In the genomic region with DNA sequence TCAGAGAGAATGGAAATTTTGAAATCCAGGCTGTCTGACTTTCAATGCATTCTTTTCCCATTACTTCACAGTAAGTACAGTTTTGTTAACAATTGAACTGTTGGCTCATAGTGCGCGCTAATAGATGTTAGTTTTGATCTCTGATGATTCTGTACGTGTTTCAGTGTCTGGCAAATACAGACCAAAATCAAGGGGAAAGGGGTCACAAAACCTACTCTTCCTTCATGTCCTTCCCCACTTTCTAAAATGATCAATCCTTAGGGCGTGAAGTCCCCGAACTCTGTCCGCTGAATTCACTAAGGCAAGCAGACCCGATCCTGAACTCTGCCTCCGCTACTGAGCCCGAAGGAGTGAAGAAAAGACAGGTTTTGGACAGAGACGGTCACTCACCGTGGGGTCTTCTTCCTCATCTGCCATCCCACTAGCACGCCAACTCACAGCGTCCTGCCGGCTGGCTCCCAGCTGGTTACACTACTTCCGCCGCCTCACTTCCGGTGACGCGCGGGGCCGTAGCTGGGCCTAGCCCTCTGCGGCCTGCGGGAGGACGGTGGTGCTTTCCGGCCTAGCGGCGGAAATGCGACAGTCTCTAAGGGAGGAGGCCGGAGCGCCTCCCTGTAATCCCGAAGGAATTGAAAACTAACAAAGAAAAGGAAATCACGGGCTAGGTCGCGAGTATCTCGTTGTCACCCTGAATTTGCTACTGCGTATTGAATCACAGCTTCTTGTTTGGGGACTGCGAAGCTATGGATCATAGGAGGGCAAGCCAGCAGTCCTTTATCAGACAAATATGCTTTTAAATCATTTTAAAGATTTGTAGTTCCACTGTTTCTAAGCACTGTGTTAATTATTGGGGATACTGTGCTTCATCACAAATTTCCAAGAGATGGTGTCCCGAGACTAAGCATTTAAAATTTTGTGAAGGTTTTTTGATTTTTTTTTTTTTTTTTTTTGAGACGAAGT, we compare ENCODE assay signal across 1 cellular context.
A peak's percentile ranks its signal among the peaks of the same experiment; 100 is the strongest.
TF ChIP-seq lines count a peak whose summit lies in the region.

TSS of gene TAF13 (minus strand) at position 473 of the 960 bp plus-strand sequence. CDS start at position 417, 56 bp downstream.

TF ChIP-seq in K562, 482 proteins besides CTCF, POLR2A, EP300 and RAD21 (continued from another document and continues in another):
- 0 out of 4 replicates have a peak, but pooled peaks of 1 of the 2 experiments have one; percentile 41 for TF ChIP-seq TBL1XR1 (IDR thresholded peaks at IDR 0.05; ENCODE audit: low read length in 2 of 2)
- TF ChIP-seq, protein P1, sequence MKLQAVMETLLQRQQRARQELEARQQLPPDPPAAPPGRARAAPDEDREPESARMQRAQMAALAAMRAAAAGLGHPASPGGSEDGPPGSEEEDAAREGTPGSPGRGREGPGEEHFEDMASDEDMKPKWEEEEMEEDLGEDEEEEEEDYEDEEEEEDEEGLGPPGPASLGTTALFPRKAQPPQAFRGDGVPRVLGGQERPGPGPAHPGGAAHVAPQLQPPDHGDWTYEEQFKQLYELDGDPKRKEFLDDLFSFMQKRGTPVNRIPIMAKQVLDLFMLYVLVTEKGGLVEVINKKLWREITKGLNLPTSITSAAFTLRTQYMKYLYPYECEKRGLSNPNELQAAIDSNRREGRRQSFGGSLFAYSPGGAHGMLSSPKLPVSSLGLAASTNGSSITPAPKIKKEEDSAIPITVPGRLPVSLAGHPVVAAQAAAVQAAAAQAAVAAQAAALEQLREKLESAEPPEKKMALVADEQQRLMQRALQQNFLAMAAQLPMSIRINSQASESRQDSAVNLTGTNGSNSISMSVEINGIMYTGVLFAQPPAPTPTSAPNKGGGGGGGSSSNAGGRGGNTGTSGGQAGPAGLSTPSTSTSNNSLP (IDR thresholded peaks at IDR 0.05; ENCODE audit: borderline replicate concordance, low read depth, low read length) = no peak
- peak; percentile 68 for TF ChIP-seq FOXM1 (IDR thresholded peaks at IDR 0.05; ENCODE audit: low read depth)
- no peak for TF ChIP-seq FOXM1 (CRISPR knock-in tag; IDR thresholded peaks at IDR 0.05; ENCODE audit: low read depth)
- TF ChIP-seq ZNF24 (IDR thresholded peaks at IDR 0.05) = no peak
- TF ChIP-seq, protein P2, sequence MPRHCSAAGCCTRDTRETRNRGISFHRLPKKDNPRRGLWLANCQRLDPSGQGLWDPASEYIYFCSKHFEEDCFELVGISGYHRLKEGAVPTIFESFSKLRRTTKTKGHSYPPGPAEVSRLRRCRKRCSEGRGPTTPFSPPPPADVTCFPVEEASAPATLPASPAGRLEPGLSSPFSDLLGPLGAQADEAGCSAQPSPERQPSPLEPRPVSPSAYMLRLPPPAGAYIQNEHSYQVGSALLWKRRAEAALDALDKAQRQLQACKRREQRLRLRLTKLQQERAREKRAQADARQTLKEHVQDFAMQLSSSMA (CRISPR knock-in tag; IDR thresholded peaks at IDR 0.05) = no peak
- peak; percentile 74 to 79 for TF ChIP-seq NRF1 (conservative IDR thresholded peaks at IDR 0.05 in 1 of 2, IDR thresholded peaks at IDR 0.05 in 1 of 2)
- TF ChIP-seq ZNF584 (CRISPR knock-in tag; IDR thresholded peaks at IDR 0.05; ENCODE audit: low read depth) = no peak
- TF ChIP-seq FUS (optimal IDR thresholded peaks at IDR 0.05; ENCODE audit: low read depth, low read length) = no peak
- TF ChIP-seq, protein P3, sequence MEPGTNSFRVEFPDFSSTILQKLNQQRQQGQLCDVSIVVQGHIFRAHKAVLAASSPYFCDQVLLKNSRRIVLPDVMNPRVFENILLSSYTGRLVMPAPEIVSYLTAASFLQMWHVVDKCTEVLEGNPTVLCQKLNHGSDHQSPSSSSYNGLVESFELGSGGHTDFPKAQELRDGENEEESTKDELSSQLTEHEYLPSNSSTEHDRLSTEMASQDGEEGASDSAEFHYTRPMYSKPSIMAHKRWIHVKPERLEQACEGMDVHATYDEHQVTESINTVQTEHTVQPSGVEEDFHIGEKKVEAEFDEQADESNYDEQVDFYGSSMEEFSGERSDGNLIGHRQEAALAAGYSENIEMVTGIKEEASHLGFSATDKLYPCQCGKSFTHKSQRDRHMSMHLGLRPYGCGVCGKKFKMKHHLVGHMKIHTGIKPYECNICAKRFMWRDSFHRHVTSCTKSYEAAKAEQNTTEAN (CRISPR knock-in tag; IDR thresholded peaks at IDR 0.05) = no peak
- no peak for TF ChIP-seq ZNF224 (CRISPR knock-in tag; IDR thresholded peaks at IDR 0.05)
- no peak for TF ChIP-seq ZBTB1 (CRISPR knock-in tag; IDR thresholded peaks at IDR 0.05; ENCODE audit: borderline replicate concordance, low read depth)
- TF ChIP-seq SUPT5H (IDR thresholded peaks at IDR 0.05) = peak; percentile 98
- TF ChIP-seq, protein P4, sequence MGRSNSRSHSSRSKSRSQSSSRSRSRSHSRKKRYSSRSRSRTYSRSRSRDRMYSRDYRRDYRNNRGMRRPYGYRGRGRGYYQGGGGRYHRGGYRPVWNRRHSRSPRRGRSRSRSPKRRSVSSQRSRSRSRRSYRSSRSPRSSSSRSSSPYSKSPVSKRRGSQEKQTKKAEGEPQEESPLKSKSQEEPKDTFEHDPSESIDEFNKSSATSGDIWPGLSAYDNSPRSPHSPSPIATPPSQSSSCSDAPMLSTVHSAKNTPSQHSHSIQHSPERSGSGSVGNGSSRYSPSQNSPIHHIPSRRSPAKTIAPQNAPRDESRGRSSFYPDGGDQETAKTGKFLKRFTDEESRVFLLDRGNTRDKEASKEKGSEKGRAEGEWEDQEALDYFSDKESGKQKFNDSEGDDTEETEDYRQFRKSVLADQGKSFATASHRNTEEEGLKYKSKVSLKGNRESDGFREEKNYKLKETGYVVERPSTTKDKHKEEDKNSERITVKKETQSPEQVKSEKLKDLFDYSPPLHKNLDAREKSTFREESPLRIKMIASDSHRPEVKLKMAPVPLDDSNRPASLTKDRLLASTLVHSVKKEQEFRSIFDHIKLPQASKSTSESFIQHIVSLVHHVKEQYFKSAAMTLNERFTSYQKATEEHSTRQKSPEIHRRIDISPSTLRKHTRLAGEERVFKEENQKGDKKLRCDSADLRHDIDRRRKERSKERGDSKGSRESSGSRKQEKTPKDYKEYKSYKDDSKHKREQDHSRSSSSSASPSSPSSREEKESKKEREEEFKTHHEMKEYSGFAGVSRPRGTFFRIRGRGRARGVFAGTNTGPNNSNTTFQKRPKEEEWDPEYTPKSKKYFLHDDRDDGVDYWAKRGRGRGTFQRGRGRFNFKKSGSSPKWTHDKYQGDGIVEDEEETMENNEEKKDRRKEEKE (IDR thresholded peaks at IDR 0.05; ENCODE audit: borderline replicate concordance in 1 of 2, control insufficient read depth in 1 of 2, low read depth in 2 of 2, low read length in 1 of 2) = no peak; a peak in 1 of 4 replicates
- no peak for TF ChIP-seq ZNF408 (CRISPR knock-in tag; IDR thresholded peaks at IDR 0.05; ENCODE audit: low read depth)
- TF ChIP-seq FOSL1 (tag; conservative IDR thresholded peaks at IDR 0.05) = 0 out of 2 replicates have a peak, but pooled peaks have one; percentile 25
- no peak; the same call in 1 of the 2 replicates for TF ChIP-seq ZNF384 (IDR thresholded peaks at IDR 0.05; ENCODE audit: low read depth, low read length)
- no peak; the same call in 1 of the 2 replicates for TF ChIP-seq PYGO2 (tag; IDR thresholded peaks at IDR 0.05)
- TF ChIP-seq PCBP2 (IDR thresholded peaks at IDR 0.05; ENCODE audit: low read depth, low read length, poor library complexity, severe bottlenecking) = no peak
- TF ChIP-seq ETS1 (conservative IDR thresholded peaks at IDR 0.05; ENCODE audit: control insufficient read depth, low read depth, low read length) = peak; percentile 97
- no peak for TF ChIP-seq NFXL1 (CRISPR knock-in tag; IDR thresholded peaks at IDR 0.05)
- TF ChIP-seq HSF4 (CRISPR knock-in tag; IDR thresholded peaks at IDR 0.05; ENCODE audit: borderline replicate concordance) = no peak
- no peak for TF ChIP-seq HBP1 (CRISPR knock-in tag; IDR thresholded peaks at IDR 0.05)
- TF ChIP-seq HDGF (IDR thresholded peaks at IDR 0.05) = no peak
- no peak for TF ChIP-seq TCF3 (CRISPR knock-in tag; IDR thresholded peaks at IDR 0.05)
- TF ChIP-seq CHAMP1 (IDR thresholded peaks at IDR 0.05) = no peak
- TF ChIP-seq, protein P5, sequence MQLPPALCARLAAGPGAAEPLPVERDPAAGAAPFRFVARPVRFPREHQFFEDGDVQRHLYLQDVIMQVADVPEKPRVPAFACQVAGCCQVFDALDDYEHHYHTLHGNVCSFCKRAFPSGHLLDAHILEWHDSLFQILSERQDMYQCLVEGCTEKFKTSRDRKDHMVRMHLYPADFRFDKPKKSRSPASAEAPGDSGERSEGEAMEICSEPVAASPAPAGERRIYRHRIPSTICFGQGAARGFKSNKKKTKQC (CRISPR knock-in tag; IDR thresholded peaks at IDR 0.05) = peak; percentile 89; the same call in 1 of the 2 replicates
- peak; percentile 93 for TF ChIP-seq POLR2B (IDR thresholded peaks at IDR 0.05; ENCODE audit: low read depth, partially characterized antibody)
- TF ChIP-seq L3MBTL2 (IDR thresholded peaks at IDR 0.05) = peak; percentile 85
- 0 out of 2 replicates have a peak, but pooled peaks have one; percentile 1 for TF ChIP-seq ZNF316 (IDR thresholded peaks at IDR 0.05)
- TF ChIP-seq ZNF780A (CRISPR knock-in tag; IDR thresholded peaks at IDR 0.05) = no peak
- TF ChIP-seq CHD1 (IDR thresholded peaks at IDR 0.05; ENCODE audit: low read length) = no peak
- no peak for TF ChIP-seq RBM34 (IDR thresholded peaks at IDR 0.05; ENCODE audit: borderline replicate concordance, insufficient read depth, low read length)
- TF ChIP-seq GABPA (tag; conservative IDR thresholded peaks at IDR 0.05; ENCODE audit: low read depth) = peak; percentile 98
- no peak for TF ChIP-seq HIVEP1 (CRISPR knock-in tag; IDR thresholded peaks at IDR 0.05)
- TF ChIP-seq DPF2 (IDR thresholded peaks at IDR 0.05) = 0 out of 2 replicates have a peak, but pooled peaks have one; percentile 11
- peak; percentile 73; the same call in 1 of the 2 replicates for TF ChIP-seq RB1 (IDR thresholded peaks at IDR 0.05; ENCODE audit: low read depth)
- TF ChIP-seq ARID1B (IDR thresholded peaks at IDR 0.05) = peak; percentile 21
- TF ChIP-seq MTA3 (IDR thresholded peaks at IDR 0.05; ENCODE audit: borderline replicate concordance) = peak; percentile 92
- no peak for TF ChIP-seq HNRNPUL1 (IDR thresholded peaks at IDR 0.05; ENCODE audit: low read length)
- no peak for TF ChIP-seq PTRF (tag; IDR thresholded peaks at IDR 0.05)
- TF ChIP-seq, protein P6, sequence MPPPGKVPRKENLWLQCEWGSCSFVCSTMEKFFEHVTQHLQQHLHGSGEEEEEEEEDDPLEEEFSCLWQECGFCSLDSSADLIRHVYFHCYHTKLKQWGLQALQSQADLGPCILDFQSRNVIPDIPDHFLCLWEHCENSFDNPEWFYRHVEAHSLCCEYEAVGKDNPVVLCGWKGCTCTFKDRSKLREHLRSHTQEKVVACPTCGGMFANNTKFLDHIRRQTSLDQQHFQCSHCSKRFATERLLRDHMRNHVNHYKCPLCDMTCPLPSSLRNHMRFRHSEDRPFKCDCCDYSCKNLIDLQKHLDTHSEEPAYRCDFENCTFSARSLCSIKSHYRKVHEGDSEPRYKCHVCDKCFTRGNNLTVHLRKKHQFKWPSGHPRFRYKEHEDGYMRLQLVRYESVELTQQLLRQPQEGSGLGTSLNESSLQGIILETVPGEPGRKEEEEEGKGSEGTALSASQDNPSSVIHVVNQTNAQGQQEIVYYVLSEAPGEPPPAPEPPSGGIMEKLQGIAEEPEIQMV (tag; conservative IDR thresholded peaks at IDR 0.05; ENCODE audit: low read depth) = no peak
- peak; percentile 88 for TF ChIP-seq C11orf30 (IDR thresholded peaks at IDR 0.05; ENCODE audit: low read depth)
- peak; percentile 78 for TF ChIP-seq FOXJ2 (tag; IDR thresholded peaks at IDR 0.05)
- TF ChIP-seq MIER1 (IDR thresholded peaks at IDR 0.05; ENCODE audit: low read depth) = no peak
- no peak for TF ChIP-seq FOXP1 (CRISPR knock-in tag; IDR thresholded peaks at IDR 0.05)
- no peak for TF ChIP-seq SMAD2 (IDR thresholded peaks at IDR 0.05; ENCODE audit: low read depth, low read length)
- TF ChIP-seq SRSF9 (IDR thresholded peaks at IDR 0.05; ENCODE audit: borderline replicate concordance, low read depth, low read length) = no peak
- TF ChIP-seq IFI16 (CRISPR knock-in tag; IDR thresholded peaks at IDR 0.05) = no peak
- peak; percentile 30 for TF ChIP-seq BRD9 (IDR thresholded peaks at IDR 0.05; ENCODE audit: low read depth, partially characterized antibody)
- TF ChIP-seq STAG1 (CRISPR knock-in tag; IDR thresholded peaks at IDR 0.05; ENCODE audit: borderline replicate concordance) = no peak
- no peak for TF ChIP-seq IRF2 (CRISPR knock-in tag; IDR thresholded peaks at IDR 0.05)
